14 cellular contexts compared by ENCODE assay signal in genomic region chr11:95767498-95767897, GRCh38. TPM values are rescaled to one million over a fixed set of nuclear protein-coding genes. Genes with fewer than 3 reads are reported as not detected.
A peak's percentile ranks its signal among the peaks of the same experiment; 100 is the strongest.
DNase-seq lines count a peak whose midpoint lies in the region; ATAC-seq, FAIRE-seq and TF ChIP-seq lines count a peak whose summit lies in the region.
"Had no signal": no experiment of that assay in that cellular context is flagged by ENCODE, and none has a peak within 500 bp of the region (broad histone marks: within the 10 kb centered on the region; RNA-seq: fewer than 3 reads in every experiment).

No MANE protein-coding gene starts in this region.

- DNase-seq in AG10803 (ENCODE audit: low read depth) (peak; percentile 77), HCEC 1CT (peak; percentile 75), astrocyte (ENCODE audit: low read depth) (peak; percentile 8), HepG2 (ENCODE audit: low spot score) (no peak), nucleus accumbens (lab: John Stamatoyannopoulos, UW) (no peak), hypothalamus (lab: John Stamatoyannopoulos, UW) (no peak)
- DNase-seq: activated CD4-positive, alpha-beta memory T cell treated with anti-CD3 and anti-CD28 coated beads, Interleukin-2, amount 10 ng/mL, durations not matched to agents 7 days and 5 days; activated effector memory CD4-positive, alpha-beta T cell treated with anti-CD3 and anti-CD28 coated beads, Interleukin-2, amount 50 U/mL, for 16 hours; NCI-H1092; retina had no signal

- H3K4me3 ChIP-seq in AG10803 (ENCODE audit: low read length) (no peak overlapping the region), astrocyte (ENCODE audit: insufficient read depth, low read depth, low read length) (no peak overlapping the region), HepG2 (replicated peaks in 1 of 3; ENCODE audit: insufficient read depth in 1 of 3, low read depth in 2 of 3, low read length in 3 of 3) (no peak overlapping the region)
- H3K4me3 ChIP-seq: esophagus muscularis mucosa had no signal

- TF ChIP-seq EP300 in HepG2 (IDR thresholded peaks at IDR 0.05; ENCODE audit: low read depth in 2 of 2, low read length in 2 of 2) = no peak
- no peak for TF ChIP-seq EP300 in HepG2 (CRISPR knock-in tag; IDR thresholded peaks at IDR 0.05; ENCODE audit: borderline replicate concordance)

- H3K4me1 ChIP-seq in astrocyte (ENCODE audit: insufficient read depth, low read length) = no peaks in the 10 kb centered on the region
- no peaks in the 10 kb centered on the region for H3K4me1 ChIP-seq in HepG2 (ENCODE audit: insufficient read depth, low read length)

- 96% methylated on average over 1 of the region's 1 CpG for WGBS in HepG2 (ENCODE audit: low lambda C conversion rate)

- FAIRE-seq in astrocyte (lab: Jason Lieb, UNC) (peak; percentile 64), HepG2 (lab: Jason Lieb, UNC) (no peak)
- FAIRE-seq: colon had no signal

- H2AFZ ChIP-seq in astrocyte (ENCODE audit: low read depth, low read length) = no peak overlapping the region
- no peak overlapping the region for H2AFZ ChIP-seq in HepG2 (ENCODE audit: low read length)

- H3K36me3 Mint-ChIP-seq in astrocyte (ENCODE audit: low read depth, unreplicated experiment) = no peaks in the 10 kb centered on the region

- H4K20me1 ChIP-seq in astrocyte (ENCODE audit: insufficient read depth, low read length) (no peaks in the 10 kb centered on the region), HepG2 (ENCODE audit: insufficient read depth, low read length) (no peaks in the 10 kb centered on the region)

- no peak for ATAC-seq in HepG2
- no peak for ATAC-seq in HG02642 (IDR thresholded peaks at IDR 0.05; ENCODE audit: poor library complexity, unreplicated experiment)
- ATAC-seq in GM19324 (IDR thresholded peaks at IDR 0.05; ENCODE audit: low FRiP score, unreplicated experiment) = no peak

- H3K9me3 ChIP-seq in astrocyte (ENCODE audit: insufficient read depth, low read depth, low read length) = no peaks in the 10 kb centered on the region
- H3K9me3 ChIP-seq in HepG2 (ENCODE audit: low read length) = no peaks in the 10 kb centered on the region
- H3K9me3 ChIP-seq: esophagus muscularis mucosa had no signal

- H3K4me1 Mint-ChIP-seq in astrocyte (ENCODE audit: low read depth, unreplicated experiment) = peaks cover 9% of the 10 kb centered on the region

- H3K4me3 Mint-ChIP-seq in astrocyte (ENCODE audit: unreplicated experiment) = no peak overlapping the region
- H3K4me3 Mint-ChIP-seq: activated CD4-positive, alpha-beta memory T cell treated with anti-CD3 and anti-CD28 coated beads, Interleukin-2, amount 10 ng/mL, durations not matched to agents 7 days and 5 days had no signal

- TF ChIP-seq POLR2A in HepG2 (IDR thresholded peaks at IDR 0.05; ENCODE audit: insufficient read depth in 1 of 2, low read depth in 2 of 2, low read length in 2 of 2) = no peak

- no peak overlapping the region for H3K27ac Mint-ChIP-seq in astrocyte (ENCODE audit: unreplicated experiment)
- H3K27ac Mint-ChIP-seq: activated CD4-positive, alpha-beta memory T cell treated with anti-CD3 and anti-CD28 coated beads, Interleukin-2, amount 10 ng/mL, durations not matched to agents 7 days and 5 days had no signal

- BruUV-seq in HepG2 (replicated peaks; lab: Mats Ljungman, UMichigan) = no TSS peak

- H3K27ac ChIP-seq in astrocyte (ENCODE audit: low read depth, low read length) (no peak overlapping the region), HepG2 (ENCODE audit: extremely low read length, insufficient read depth, low read length) (no peak overlapping the region)
- H3K27ac ChIP-seq: esophagus muscularis mucosa had no signal

- CTCF ChIA-PET in HepG2 (lab: Yijun Ruan, JAX; ENCODE audit: low intra/inter-chr PET ratio, low total read pairs) = no interaction called here

- H3K27me3 ChIP-seq in astrocyte (ENCODE audit: insufficient read depth, low read length) (no peaks in the 10 kb centered on the region), HepG2 (ENCODE audit: control insufficient read depth in 1 of 2, insufficient read depth in 2 of 2, low read length in 2 of 2) (no peaks in the 10 kb centered on the region)
- H3K27me3 ChIP-seq: esophagus muscularis mucosa had no signal

- no peak for TF ChIP-seq RAD21 in HepG2 (CRISPR knock-in tag; IDR thresholded peaks at IDR 0.05)

- H3K79me2 ChIP-seq in astrocyte (ENCODE audit: insufficient read depth, low read length) = no peaks in the 10 kb centered on the region
- no peaks in the 10 kb centered on the region for H3K79me2 ChIP-seq in HepG2 (ENCODE audit: insufficient read depth, low read length)

- no peak overlapping the region for H3K4me2 ChIP-seq in astrocyte (ENCODE audit: low read length)
- H3K4me2 ChIP-seq in HepG2 (ENCODE audit: low read depth, low read length) = no peak overlapping the region

- TF ChIP-seq CTCF in AG10803 (conservative IDR thresholded peaks at IDR 0.05; ENCODE audit: low read length) (no peak), astrocyte (IDR thresholded peaks at IDR 0.05; ENCODE audit: insufficient read depth, low read depth, low read length) (no peak), HepG2 (CRISPR knock-in tag; IDR thresholded peaks at IDR 0.05) (no peak)

- no peaks in the 10 kb centered on the region for H3K9me3 Mint-ChIP-seq in astrocyte (ENCODE audit: unreplicated experiment)
- H3K9me3 Mint-ChIP-seq: activated CD4-positive, alpha-beta memory T cell treated with anti-CD3 and anti-CD28 coated beads, Interleukin-2, amount 10 ng/mL, durations not matched to agents 7 days and 5 days had no signal

- in situ Hi-C loops in HepG2 (cut with HindIII; ENCODE audit: extremely low pct_ligation_motif_present, low pct_unique_long_range_greater_than_20kb) = loop anchor here (5.0 to 25.0 kb wide), 2 partner anchors 615 to 1130 kb away; no protein-coding TSS in a partner anchor

- H3K36me3 ChIP-seq in astrocyte (ENCODE audit: insufficient read depth, low read length) = peaks cover 3% of the 10 kb centered on the region
- H3K36me3 ChIP-seq in HepG2 (replicated peaks in 1 of 2; ENCODE audit: control insufficient read depth in 1 of 2, insufficient read depth in 2 of 2, low read length in 2 of 2) = peaks cover 1 to 15% of the 10 kb centered on the region in 2 experiments; a peak in 3 of 5 replicates

- intact Hi-C loops in HepG2 (cut with micrococcal nuclease; ENCODE audit: unreplicated experiment) = loop anchor here (10.0 kb wide), 1 partner anchor 1143 kb away; no protein-coding TSS in a partner anchor

- H3K9ac ChIP-seq in astrocyte (ENCODE audit: low read length) (no peak overlapping the region), HepG2 (ENCODE audit: insufficient read depth, low read depth, low read length) (no peak overlapping the region)

- POLR2A ChIA-PET in HepG2 (lab: Yijun Ruan, JAX) = no interaction called here

- no peaks in the 10 kb centered on the region for H3K27me3 Mint-ChIP-seq in astrocyte (ENCODE audit: low read depth, unreplicated experiment)
- H3K27me3 Mint-ChIP-seq: activated CD4-positive, alpha-beta memory T cell treated with anti-CD3 and anti-CD28 coated beads, Interleukin-2, amount 10 ng/mL, durations not matched to agents 7 days and 5 days had no signal

RNA-seq across cellular contexts. Expression of gene FAM76B, which starts 22.1 kb away (rescaled TPM):
- 19.7 and 26.1 TPM in 2 replicates for total RNA-seq in astrocyte
- 21.7 and 24.2 TPM in 2 replicates for total RNA-seq in HepG2 (2016; rRNA removed; fragmentation: Illumina TruSeq; extraction: Trizol)
- total RNA-seq in HepG2 (2016; cell fraction: cytosol; rRNA removed; fragmentation: Illumina TruSeq; extraction: Trizol; ENCODE audit: low read depth) = 4.1 and 6.2 TPM in 2 replicates
- total RNA-seq in HepG2 (2016; cell fraction: insoluble cytoplasmic fraction; rRNA removed; fragmentation: Illumina TruSeq; extraction: Trizol) = 15.2 and 24.9 TPM in 2 replicates
- total RNA-seq in HepG2 (2016; cell fraction: membrane; rRNA removed; fragmentation: Illumina TruSeq; extraction: Trizol) = 9.1 TPM in 2 replicates
- total RNA-seq in HepG2 (2016; cell fraction: nucleus; rRNA removed; fragmentation: Illumina TruSeq; extraction: Trizol) = 49.9 TPM in 2 replicates
- polyA plus RNA-seq in HepG2 (2011; rRNA removed) = 18.6 and 20.2 TPM in 2 replicates
- polyA plus RNA-seq in HepG2 (2011; cell fraction: cytosol; rRNA removed) = 4.3 and 6.4 TPM in 2 replicates
- polyA plus RNA-seq in HepG2 (2011; cell fraction: nucleus; rRNA removed) = 49.1 and 51.0 TPM in 2 replicates
- 12.3 and 18.0 TPM in 2 replicates for polyA plus RNA-seq in HepG2 (2012)
- 1.9 and 2.3 TPM in 2 replicates for polyA plus RNA-seq in HepG2 (2016; cell fraction: cytosol; fragmentation: Illumina TruSeq; extraction: Trizol; ENCODE audit: low read depth)
- 12.4 and 15.7 TPM in 2 replicates for polyA plus RNA-seq in HepG2 (2016; cell fraction: insoluble cytoplasmic fraction; fragmentation: Illumina TruSeq; extraction: Trizol; ENCODE audit: low read depth)
- 4.7 and 7.0 TPM in 2 replicates for polyA plus RNA-seq in HepG2 (2016; cell fraction: membrane; fragmentation: Illumina TruSeq; extraction: Trizol; ENCODE audit: low read depth)
- 62.3 and 70.8 TPM in 2 replicates for polyA plus RNA-seq in HepG2 (2016; cell fraction: nucleus; fragmentation: Illumina TruSeq; extraction: Trizol; ENCODE audit: insufficient read depth, low read depth)
- polyA minus RNA-seq in HepG2 (2011; rRNA and poly(A)+ RNA removed; ENCODE audit: low replicate concordance) = 5.3 and 9.7 TPM in 2 replicates
- 8.6 and 9.7 TPM in 2 replicates for polyA minus RNA-seq in HepG2 (2011; cell fraction: cytosol; rRNA and poly(A)+ RNA removed)
- polyA minus RNA-seq in HepG2 (2011; cell fraction: nucleus; rRNA and poly(A)+ RNA removed) = 79.7 and 93.4 TPM in 2 replicates

RNA-seq across cellular contexts. Expression of gene CEP57, which starts 22.8 kb away (rescaled TPM):
- total RNA-seq in astrocyte = 23.4 and 23.5 TPM in 2 replicates
- 59.4 and 85.6 TPM in 2 replicates for total RNA-seq in HepG2 (2016; rRNA removed; fragmentation: Illumina TruSeq; extraction: Trizol)
- total RNA-seq in HepG2 (2016; cell fraction: cytosol; rRNA removed; fragmentation: Illumina TruSeq; extraction: Trizol; ENCODE audit: low read depth) = 25.7 and 26.4 TPM in 2 replicates
- 57.5 and 82.6 TPM in 2 replicates for total RNA-seq in HepG2 (2016; cell fraction: insoluble cytoplasmic fraction; rRNA removed; fragmentation: Illumina TruSeq; extraction: Trizol)
- 51.6 and 56.5 TPM in 2 replicates for total RNA-seq in HepG2 (2016; cell fraction: membrane; rRNA removed; fragmentation: Illumina TruSeq; extraction: Trizol)
- total RNA-seq in HepG2 (2016; cell fraction: nucleus; rRNA removed; fragmentation: Illumina TruSeq; extraction: Trizol) = 52.8 and 61.0 TPM in 2 replicates
- 23.5 and 34.3 TPM in 2 replicates for polyA plus RNA-seq in HepG2 (2011; rRNA removed)
- polyA plus RNA-seq in HepG2 (2011; cell fraction: cytosol; rRNA removed) = 15.9 and 16.2 TPM in 2 replicates
- polyA plus RNA-seq in HepG2 (2011; cell fraction: nucleus; rRNA removed) = 20.6 and 21.8 TPM in 2 replicates
- 30.9 and 39.6 TPM in 2 replicates for polyA plus RNA-seq in HepG2 (2012)
- polyA plus RNA-seq in HepG2 (2016; cell fraction: cytosol; fragmentation: Illumina TruSeq; extraction: Trizol; ENCODE audit: low read depth) = 11.9 and 12.0 TPM in 2 replicates
- 57.6 and 58.2 TPM in 2 replicates for polyA plus RNA-seq in HepG2 (2016; cell fraction: insoluble cytoplasmic fraction; fragmentation: Illumina TruSeq; extraction: Trizol; ENCODE audit: low read depth)
- polyA plus RNA-seq in HepG2 (2016; cell fraction: membrane; fragmentation: Illumina TruSeq; extraction: Trizol; ENCODE audit: low read depth) = 25.3 and 27.9 TPM in 2 replicates
- polyA plus RNA-seq in HepG2 (2016; cell fraction: nucleus; fragmentation: Illumina TruSeq; extraction: Trizol; ENCODE audit: insufficient read depth, low read depth) = 66.5 and 71.4 TPM in 2 replicates
- polyA minus RNA-seq in HepG2 (2011; rRNA and poly(A)+ RNA removed; ENCODE audit: low replicate concordance) = 14.1 and 31.3 TPM in 2 replicates
- 26.5 and 27.4 TPM in 2 replicates for polyA minus RNA-seq in HepG2 (2011; cell fraction: cytosol; rRNA and poly(A)+ RNA removed)
- 61.5 and 63.7 TPM in 2 replicates for polyA minus RNA-seq in HepG2 (2011; cell fraction: nucleus; rRNA and poly(A)+ RNA removed)

Comparison
In these comparisons a context has a peak if more than half of its experiments do, and no peak if none do; other contexts are left out.
1. DNase-seq: peak in AG10803 (single experiment), HCEC 1CT (single experiment) and astrocyte (single experiment); none in HepG2 (single experiment), nucleus accumbens (0 of 56) and hypothalamus (0 of 51).